ENCODE assay signal across 1 cellular context in genomic region chr15:90956551-90957104, GRCh38.
TF ChIP-seq lines count a peak whose summit lies in the region.

No MANE protein-coding gene starts in this region.

TF ChIP-seq in Ishikawa, 13 proteins besides CTCF, POLR2A, EP300 and RAD21 (continued from another document):
- peak; percentile 65; the same call in 1 of the 2 replicates for TF ChIP-seq YY1 (IDR thresholded peaks at IDR 0.05; ENCODE audit: low read depth)
- no peak for TF ChIP-seq REST (IDR thresholded peaks at IDR 0.05; ENCODE audit: low read depth)
- TF ChIP-seq EGR1 (IDR thresholded peaks at IDR 0.05): no peak
